ENCODE assay signal across 15 cellular contexts in the genomic region with DNA sequence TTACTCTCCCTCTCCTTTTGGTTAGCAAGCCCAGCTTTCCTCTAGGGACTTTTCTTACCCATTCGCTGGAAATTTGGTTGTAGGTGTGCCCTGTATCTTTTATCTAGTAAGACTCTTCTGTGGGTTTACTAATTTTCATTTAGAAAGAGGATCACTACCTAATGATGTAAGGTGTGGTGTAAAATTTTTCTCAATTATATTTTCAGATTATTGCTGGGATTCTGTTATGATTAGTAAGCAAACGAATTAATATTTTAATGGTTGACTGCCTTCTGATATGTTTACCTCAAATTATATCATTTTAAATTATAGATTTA. TPM values are rescaled to one million over a fixed set of nuclear protein-coding genes. Genes with fewer than 3 reads are reported as not detected.
A peak's percentile ranks its signal among the peaks of the same experiment; 100 is the strongest.
DNase-seq lines count a peak whose midpoint lies in the region; ATAC-seq, FAIRE-seq and TF ChIP-seq lines count a peak whose summit lies in the region.
"Had no signal": no experiment of that assay in that cellular context is flagged by ENCODE, and none has a peak within 500 bp of the region (broad histone marks: within the 10 kb centered on the region; RNA-seq: fewer than 3 reads in every experiment).

No MANE protein-coding gene starts in this region.

- H3K36me3 ChIP-seq in CD4-positive, alpha-beta memory T cell (ENCODE audit: insufficient read depth, low read length) = no peaks in the 10 kb centered on the region
- H3K36me3 ChIP-seq in GM12878 (ENCODE audit: control insufficient read depth in 2 of 2, insufficient read depth in 2 of 2, low read length in 1 of 2) (no peaks in the 10 kb centered on the region), pancreas (no peaks in the 10 kb centered on the region)
- H3K36me3 ChIP-seq: heart right ventricle, right atrium auricular region had no signal

- SMC1A ChIA-PET in GM12878 (lab: Charles Lee; ENCODE audit: uncharacterized antibody, unreplicated experiment) = interaction anchor here (7.3 kb wide), 1 partner anchor 111 kb away, joined by 44 read pairs; no protein-coding TSS in a partner anchor

- H3K9me3 Mint-ChIP-seq in CD4-positive, alpha-beta memory T cell = peaks cover 0 to 1% (median 0%) of the 10 kb centered on the region in 8 donors
- H3K9me3 Mint-ChIP-seq: naive thymus-derived CD4-positive, alpha-beta T cell had no signal

- no peak for TF ChIP-seq POLR2A in GM12878 (IDR thresholded peaks at IDR 0.05; ENCODE audit: low read depth, low read length)

- CTCF ChIA-PET in CD4-positive, alpha-beta memory T cell (lab: Charles Lee; ENCODE audit: partially characterized antibody) = no interaction called here
- CTCF ChIA-PET in GM12878 (lab: Yijun Ruan, JAX) = interaction anchor here (0.7 kb wide), 1 partner anchor 19 kb away, joined by 3 read pairs; no protein-coding TSS in a partner anchor

- H3K9me3 ChIP-seq in CD4-positive, alpha-beta memory T cell (ENCODE audit: control insufficient read depth in 1 of 2, low read length in 2 of 2) = no peaks in the 10 kb centered on the region
- H3K9me3 ChIP-seq in GM12878 (replicated peaks; ENCODE audit: control insufficient read depth, insufficient read depth, low read length) = no peaks in the 10 kb centered on the region
- H3K9me3 ChIP-seq in pancreas = no peaks in the 10 kb centered on the region
- H3K9me3 ChIP-seq: heart right ventricle, right atrium auricular region had no signal

- RAD21 ChIA-PET in GM12878 (lab: Charles Lee; ENCODE audit: unreplicated experiment) = interaction anchor here (0.8 to 1.6 kb wide), 2 partner anchors 8 to 9 kb away, joined by 3 read pairs; no protein-coding TSS in a partner anchor

- H3K36me3 Mint-ChIP-seq in CD4-positive, alpha-beta memory T cell = peaks cover 3 to 4% of the 10 kb centered on the region in 2 donors

- TF ChIP-seq RAD21 in GM12878 (IDR thresholded peaks at IDR 0.05; ENCODE audit: insufficient read depth, low read depth, low read length) = no peak

- H3K4me3 ChIP-seq in CD4-positive, alpha-beta memory T cell (ENCODE audit: low read length in 2 of 2) = no peak overlapping the region
- H3K4me3 ChIP-seq in GM12878 (peak overlapping the region; percentile 27), pancreas (no peak overlapping the region)
- H3K4me3 ChIP-seq: heart right ventricle, right atrium auricular region had no signal

- no peaks in the 10 kb centered on the region for H3K27me3 ChIP-seq in CD4-positive, alpha-beta memory T cell (ENCODE audit: insufficient read depth, low read length)
- H3K27me3 ChIP-seq in GM12878 (replicated peaks in 1 of 2; ENCODE audit: control insufficient read depth in 2 of 2, insufficient read depth in 2 of 2, low read length in 1 of 2) (no peaks in the 10 kb centered on the region), pancreas (no peaks in the 10 kb centered on the region)
- H3K27me3 ChIP-seq: heart right ventricle, right atrium auricular region had no signal

- in situ Hi-C loops in GM12878 (cut with MboI) = loop anchor here (25.0 kb wide), 1 partner anchor 1551 kb away; no protein-coding TSS in a partner anchor

- ATAC-seq in GM19023 (IDR thresholded peaks at IDR 0.05; ENCODE audit: unreplicated experiment) (peak; percentile 2), HG03039 (IDR thresholded peaks at IDR 0.05; ENCODE audit: unreplicated experiment) (peak; percentile 9), GM12878 (peak; percentile 52), pancreas (no peak)
- ATAC-seq: heart right ventricle; naive thymus-derived CD4-positive, alpha-beta T cell had no signal

- peak overlapping the region; percentile 46 for H2AFZ ChIP-seq in GM12878 (ENCODE audit: control insufficient read depth, low read depth, low read length)

- POLR2A ChIA-PET in CD4-positive, alpha-beta memory T cell (lab: Charles Lee; ENCODE audit: partially characterized antibody) = no interaction called here
- POLR2A ChIA-PET in GM12878 (lab: Charles Lee) = interaction anchor here (1.0 to 1.4 kb wide), 2 partner anchors 15 to 28 kb away, joined by 3 read pairs; no protein-coding TSS in a partner anchor

- peaks cover 96% of the 10 kb centered on the region for H3K79me2 ChIP-seq in GM12878 (ENCODE audit: control insufficient read depth, insufficient read depth, low read length)

- H3K4me1 ChIP-seq in CD4-positive, alpha-beta memory T cell (ENCODE audit: insufficient read depth, low read length) = peaks cover 87% of the 10 kb centered on the region
- peaks cover 45% of the 10 kb centered on the region for H3K4me1 ChIP-seq in GM12878 (ENCODE audit: control insufficient read depth, insufficient read depth, low read length)
- H3K4me1 ChIP-seq in pancreas = peaks cover 2 to 19% (median 9%) of the 10 kb centered on the region in 3 donors

- H4K20me1 ChIP-seq in GM12878 (ENCODE audit: control insufficient read depth, insufficient read depth) = no peaks in the 10 kb centered on the region

- peaks cover 56 to 86% (median 68%) of the 10 kb centered on the region in 4 donors for H3K4me1 Mint-ChIP-seq in CD4-positive, alpha-beta memory T cell

- intact Hi-C loops in CD4-positive, alpha-beta memory T cell (cut with micrococcal nuclease) = no loop called here
- intact Hi-C loops in GM12878 (cut with micrococcal nuclease; ENCODE audit: unreplicated experiment) = loop anchor here (5.0 kb wide), 1 partner anchor 94 kb away; no protein-coding TSS in a partner anchor
- intact Hi-C loops in pancreas (cut with DNase I) = no loop called here

- H3K4me2 ChIP-seq in GM12878 (ENCODE audit: control insufficient read depth, insufficient read depth) = peak overlapping the region; percentile 95

- H3K27me3 Mint-ChIP-seq in CD4-positive, alpha-beta memory T cell = no peaks in the 10 kb centered on the region
- H3K27me3 Mint-ChIP-seq: naive thymus-derived CD4-positive, alpha-beta T cell had no signal

- peak overlapping the region; percentile 70 for H3K9ac ChIP-seq in GM12878 (ENCODE audit: control insufficient read depth, insufficient read depth, low read length)

- TF ChIP-seq EP300 in GM12878 (IDR thresholded peaks at IDR 0.05; ENCODE audit: borderline replicate concordance in 1 of 2, control insufficient read depth in 1 of 2, low read depth in 2 of 2, low read length in 2 of 2) = no peak

- peak overlapping the region in 1 of 7 donors; percentile 55 for H3K27ac Mint-ChIP-seq in CD4-positive, alpha-beta memory T cell

- WGBS in GM12878 (ENCODE audit: insufficient coverage, insufficient replicate concordance, low lambda C conversion rate, missing lambda C conversion rate) = 28% methylated on average over 2 of the region's 2 CpGs
- WGBS in pancreas, 2 donors = 75 to 80% methylated on average over 2 of the region's 2 CpGs

- H3K4me3 Mint-ChIP-seq in CD4-positive, alpha-beta memory T cell = peak overlapping the region in 6 of 8 donors; percentile 3 to 76 (median 18)

- no peak for DNase-seq in CD4-positive, alpha-beta memory T cell
- no peak for DNase-seq in GM12878 (ENCODE audit: low read depth, low spot score)
- no peak for DNase-seq in SIG-M5 (lab: John Stamatoyannopoulos, UW)
- no peak for DNase-seq in NCI-H1694 (lab: John Stamatoyannopoulos, UW)
- no peak for DNase-seq in D341Med (ENCODE audit: low spot score)
- no peak for DNase-seq in pancreas
- DNase-seq: DMS53; erythroblast; heart right ventricle; naive thymus-derived CD4-positive, alpha-beta T cell; NCI-H2227 treated with DMSO at 0.1 percent for 48 hours had no signal

- H3K27ac ChIP-seq in CD4-positive, alpha-beta memory T cell (ENCODE audit: low read depth, low read length) = no peak overlapping the region
- H3K27ac ChIP-seq in GM12878 (ENCODE audit: control insufficient read depth, insufficient read depth) (peak overlapping the region; percentile 99), pancreas (no peak overlapping the region)
- H3K27ac ChIP-seq: heart right ventricle, right atrium auricular region had no signal

- FAIRE-seq in GM12878 (lab: Jason Lieb, UNC) (no peak), pancreas (lab: Jason Lieb, UNC) (no peak)
- FAIRE-seq: RCC 7860 had no signal

- TF ChIP-seq CTCF in GM12878 (IDR thresholded peaks at IDR 0.05 in 2 of 3, conservative IDR thresholded peaks at IDR 0.05 in 1 of 3; ENCODE audit: control insufficient read depth in 2 of 3, extremely low read depth in 1 of 3, insufficient read depth in 1 of 3, low read depth in 3 of 3, low read length in 3 of 3) (no peak), pancreas (IDR thresholded peaks at IDR 0.05) (no peak)

- no TSS peak for BruUV-seq in GM12878 (replicated peaks; lab: Mats Ljungman, UMichigan)

TF ChIP-seq in GM12878, 131 proteins besides CTCF, POLR2A, EP300 and RAD21 (continues in another document):
- no peak for TF ChIP-seq CHD2 (IDR thresholded peaks at IDR 0.05; ENCODE audit: borderline replicate concordance, low read depth, low read length)
- TF ChIP-seq CHD4 (IDR thresholded peaks at IDR 0.05) = no peak
- peak; percentile 73; the same call in 1 of the 2 replicates for TF ChIP-seq RUNX3 (IDR thresholded peaks at IDR 0.05; ENCODE audit: low read length)
- 0 out of 2 replicates have a peak, but pooled peaks have one; percentile 1 for TF ChIP-seq NFIC (IDR thresholded peaks at IDR 0.05; ENCODE audit: low read depth, low read length)
- TF ChIP-seq IKZF2 (IDR thresholded peaks at IDR 0.05) = peak in 1 of 2 experiments; percentile 7; a peak in 1 of 4 replicates
- TF ChIP-seq JUNB (IDR thresholded peaks at IDR 0.05) = peak; percentile 45
- no peak for TF ChIP-seq SMAD5 (IDR thresholded peaks at IDR 0.05; ENCODE audit: low read depth)
- 0 out of 4 replicates have a peak, but pooled peaks of 1 of the 2 experiments have one; percentile 27 for TF ChIP-seq BHLHE40 (IDR thresholded peaks at IDR 0.05; ENCODE audit: borderline replicate concordance in 1 of 2, low read depth in 2 of 2, low read length in 1 of 2)

RNA-seq across cellular contexts. Expression of a gene that starts 28.5 kb away (rescaled TPM):
- 10 to 100 TPM; 67.1 to 69.1 TPM for total RNA-seq in CD4-positive, alpha-beta memory T cell
- 10 to 100 TPM; 64.5 to 89.4 TPM for polyA plus RNA-seq in CD4-positive, alpha-beta memory T cell
- total RNA-seq in GM12878 (2013; cell fraction: nucleolus; rRNA removed) = 199 and 222 TPM in 2 replicates
- total RNA-seq in GM12878 (2014; rRNA removed) = 31.8 and 33.4 TPM in 2 replicates
- total RNA-seq in GM12878 (2014; rRNA removed; fragmentation: Illumina TruSeq; extraction: Trizol) = 37.3 and 37.5 TPM in 2 replicates
- 27.3 and 27.8 TPM in 2 replicates for total RNA-seq in GM12878 (2021)
- polyA plus RNA-seq in GM12878 (2011; ENCODE audit: low read depth) = 19.3 TPM
- 14.2 and 19.0 TPM in 2 replicates for polyA plus RNA-seq in GM12878 (2011; rRNA removed)
- 8.2 and 9.4 TPM in 2 replicates for polyA plus RNA-seq in GM12878 (2011; cell fraction: cytosol; rRNA removed)
- polyA plus RNA-seq in GM12878 (2011; cell fraction: nucleus; rRNA removed) = 9.0 and 10.7 TPM in 2 replicates
- 25.8 and 28.8 TPM in 2 replicates for polyA plus RNA-seq in GM12878 (2012)
- 25.4 and 33.6 TPM in 2 replicates for polyA plus RNA-seq in GM12878 (2014; fragmentation: Illumina TruSeq; extraction: Trizol)
- polyA plus RNA-seq in GM12878 (2014; fragmentation: Nextera tagmentation; extraction: Ambion mirVana) = 1 to 10 TPM; 7.5 to 9.6 TPM
- 15.8 and 17.2 TPM in 2 replicates for polyA plus RNA-seq in GM12878 (2014; rRNA removed)
- polyA plus RNA-seq in GM12878 (2016; fragmentation: Nextera tagmentation; extraction: Ambion mirVana) = 10 to 100 TPM; 18.4 to 25.0 TPM
- 30.2 and 35.1 TPM in 2 replicates for polyA minus RNA-seq in GM12878 (2011; rRNA and poly(A)+ RNA removed)
- 10.1 and 10.3 TPM in 2 replicates for polyA minus RNA-seq in GM12878 (2011; cell fraction: cytosol; rRNA and poly(A)+ RNA removed)
- 31.8 and 38.0 TPM in 2 replicates for polyA minus RNA-seq in GM12878 (2011; cell fraction: nucleus; rRNA and poly(A)+ RNA removed)
- 10 to 100 TPM in 1 of 6 donors, 1 to 10 TPM in 5; 6.3 to 12.1 (median 8.1) TPM for total RNA-seq in pancreas
- polyA plus RNA-seq in pancreas = 1 to 10 TPM; 1.8 to 6.7 TPM

Comparison
In these comparisons a context has a peak if more than half of its experiments do, and no peak if none do; other contexts are left out.
1. ATAC-seq: peak in GM19023 (single experiment), HG03039 (single experiment) and GM12878 (single experiment); none in pancreas (0 of 4).